In the genomic region with DNA sequence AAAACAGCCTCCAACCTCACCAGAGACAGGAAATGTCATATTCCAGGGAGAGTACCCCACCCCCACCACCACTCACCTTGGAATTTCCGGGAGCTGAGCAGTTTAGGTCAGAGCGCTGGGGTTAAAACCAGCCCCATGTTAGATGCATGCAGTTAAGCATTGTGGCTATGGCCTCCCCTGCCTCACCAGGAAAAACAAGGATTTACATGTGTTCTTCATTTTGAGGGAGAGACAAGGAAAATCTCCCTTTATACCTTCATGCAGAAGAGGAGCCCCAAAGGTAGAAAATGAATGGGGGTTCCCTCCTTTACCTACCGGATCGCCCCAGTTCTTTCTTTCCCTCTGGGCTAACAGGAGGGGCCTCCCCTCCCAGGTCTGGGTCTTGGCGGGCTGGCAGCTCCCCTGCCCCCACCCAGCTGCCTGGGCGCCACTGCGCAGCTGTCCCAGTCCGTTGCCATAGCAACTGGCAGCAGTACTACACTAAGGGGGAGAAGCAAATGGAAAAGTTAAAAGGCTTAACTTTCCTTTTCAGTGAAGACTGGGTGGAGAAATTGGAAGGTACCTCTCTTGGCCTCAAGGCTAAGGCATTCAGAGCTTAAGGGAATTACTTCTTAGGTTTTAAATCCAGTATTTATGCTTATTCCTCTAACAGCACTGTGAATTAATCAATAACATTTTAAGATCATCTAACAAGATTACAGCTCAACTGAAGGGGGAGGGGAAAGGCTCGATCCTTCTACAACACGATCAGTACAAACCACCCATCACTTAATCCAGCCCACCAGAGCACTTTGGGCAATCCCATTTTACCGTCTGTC, we compare ENCODE assay signal across 1 cellular context.
A peak's percentile ranks its signal among the peaks of the same experiment; 100 is the strongest.
TF ChIP-seq lines count a peak whose summit lies in the region.

No MANE protein-coding gene starts in this region.

TF ChIP-seq in K562, 482 proteins besides CTCF, POLR2A, EP300 and RAD21 (continued from another document and continues in another):
- TF ChIP-seq, protein P1, sequence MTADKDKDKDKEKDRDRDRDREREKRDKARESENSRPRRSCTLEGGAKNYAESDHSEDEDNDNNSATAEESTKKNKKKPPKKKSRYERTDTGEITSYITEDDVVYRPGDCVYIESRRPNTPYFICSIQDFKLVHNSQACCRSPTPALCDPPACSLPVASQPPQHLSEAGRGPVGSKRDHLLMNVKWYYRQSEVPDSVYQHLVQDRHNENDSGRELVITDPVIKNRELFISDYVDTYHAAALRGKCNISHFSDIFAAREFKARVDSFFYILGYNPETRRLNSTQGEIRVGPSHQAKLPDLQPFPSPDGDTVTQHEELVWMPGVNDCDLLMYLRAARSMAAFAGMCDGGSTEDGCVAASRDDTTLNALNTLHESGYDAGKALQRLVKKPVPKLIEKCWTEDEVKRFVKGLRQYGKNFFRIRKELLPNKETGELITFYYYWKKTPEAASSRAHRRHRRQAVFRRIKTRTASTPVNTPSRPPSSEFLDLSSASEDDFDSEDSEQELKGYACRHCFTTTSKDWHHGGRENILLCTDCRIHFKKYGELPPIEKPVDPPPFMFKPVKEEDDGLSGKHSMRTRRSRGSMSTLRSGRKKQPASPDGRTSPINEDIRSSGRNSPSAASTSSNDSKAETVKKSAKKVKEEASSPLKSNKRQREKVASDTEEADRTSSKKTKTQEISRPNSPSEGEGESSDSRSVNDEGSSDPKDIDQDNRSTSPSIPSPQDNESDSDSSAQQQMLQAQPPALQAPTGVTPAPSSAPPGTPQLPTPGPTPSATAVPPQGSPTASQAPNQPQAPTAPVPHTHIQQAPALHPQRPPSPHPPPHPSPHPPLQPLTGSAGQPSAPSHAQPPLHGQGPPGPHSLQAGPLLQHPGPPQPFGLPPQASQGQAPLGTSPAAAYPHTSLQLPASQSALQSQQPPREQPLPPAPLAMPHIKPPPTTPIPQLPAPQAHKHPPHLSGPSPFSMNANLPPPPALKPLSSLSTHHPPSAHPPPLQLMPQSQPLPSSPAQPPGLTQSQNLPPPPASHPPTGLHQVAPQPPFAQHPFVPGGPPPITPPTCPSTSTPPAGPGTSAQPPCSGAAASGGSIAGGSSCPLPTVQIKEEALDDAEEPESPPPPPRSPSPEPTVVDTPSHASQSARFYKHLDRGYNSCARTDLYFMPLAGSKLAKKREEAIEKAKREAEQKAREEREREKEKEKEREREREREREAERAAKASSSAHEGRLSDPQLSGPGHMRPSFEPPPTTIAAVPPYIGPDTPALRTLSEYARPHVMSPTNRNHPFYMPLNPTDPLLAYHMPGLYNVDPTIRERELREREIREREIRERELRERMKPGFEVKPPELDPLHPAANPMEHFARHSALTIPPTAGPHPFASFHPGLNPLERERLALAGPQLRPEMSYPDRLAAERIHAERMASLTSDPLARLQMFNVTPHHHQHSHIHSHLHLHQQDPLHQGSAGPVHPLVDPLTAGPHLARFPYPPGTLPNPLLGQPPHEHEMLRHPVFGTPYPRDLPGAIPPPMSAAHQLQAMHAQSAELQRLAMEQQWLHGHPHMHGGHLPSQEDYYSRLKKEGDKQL (CRISPR knock-in tag; IDR thresholded peaks at IDR 0.05; ENCODE audit: borderline replicate concordance) = no peak
- TF ChIP-seq PHF8 (IDR thresholded peaks at IDR 0.05; ENCODE audit: borderline replicate concordance, low read length) (peak; percentile 22; the same call in 1 of the 2 replicates), ZNF76 (CRISPR knock-in tag; IDR thresholded peaks at IDR 0.05; ENCODE audit: borderline replicate concordance) (0 out of 2 replicates have a peak, but pooled peaks have one; percentile 12), CBX5 (IDR thresholded peaks at IDR 0.05; ENCODE audit: borderline replicate concordance, low read depth) (no peak), SMAD2 (IDR thresholded peaks at IDR 0.05; ENCODE audit: low read depth, low read length) (no peak), RB1 (IDR thresholded peaks at IDR 0.05; ENCODE audit: low read depth) (peak; percentile 79; the same call in 1 of the 2 replicates), SUPT5H (IDR thresholded peaks at IDR 0.05) (peak; percentile 59; the same call in 1 of the 2 replicates), KAT8 (IDR thresholded peaks at IDR 0.05; ENCODE audit: low read depth) (no peak), ZNF830 (CRISPR knock-in tag; IDR thresholded peaks at IDR 0.05) (no peak), STAG1 (CRISPR knock-in tag; IDR thresholded peaks at IDR 0.05; ENCODE audit: borderline replicate concordance) (no peak), SMAD1 (IDR thresholded peaks at IDR 0.05; ENCODE audit: low read depth, low read length, partially characterized antibody) (no peak), NFE2L1 (tag; IDR thresholded peaks at IDR 0.05; ENCODE audit: borderline replicate concordance, low read depth) (no peak), EZH2 (IDR thresholded peaks at IDR 0.05; ENCODE audit: borderline replicate concordance, low read depth, low read length) (no peak), U2AF2 (optimal IDR thresholded peaks at IDR 0.05; ENCODE audit: low read depth, low read length) (no peak), ASH1L (IDR thresholded peaks at IDR 0.05; ENCODE audit: borderline replicate concordance, low read depth, partially characterized antibody) (no peak), KLF1 (tag; IDR thresholded peaks at IDR 0.05) (no peak), NCOR1 (IDR thresholded peaks at IDR 0.05) (no peak), SIX5 (IDR thresholded peaks at IDR 0.05; ENCODE audit: borderline replicate concordance in 1 of 2, insufficient read depth in 1 of 2, low read depth in 1 of 2, low read length in 2 of 2) (no peak), XRCC5 (IDR thresholded peaks at IDR 0.05; ENCODE audit: low read depth, low read length) (peak; percentile 69), POLR2H (tag; IDR thresholded peaks at IDR 0.05; ENCODE audit: low read depth) (no peak), TEAD2 (tag; IDR thresholded peaks at IDR 0.05) (no peak), POLR3G (IDR thresholded peaks at IDR 0.05; ENCODE audit: extremely low read depth, insufficient read length, insufficient replicate concordance) (no peak), HSF4 (CRISPR knock-in tag; IDR thresholded peaks at IDR 0.05; ENCODE audit: borderline replicate concordance) (no peak), NFYB (IDR thresholded peaks at IDR 0.05; ENCODE audit: extremely low read depth, insufficient read length) (no peak), TAF15 (IDR thresholded peaks at IDR 0.05; ENCODE audit: low read depth, low read length) (no peak), NCOA1 (IDR thresholded peaks at IDR 0.05; ENCODE audit: low read depth) (no peak), BMI1 (IDR thresholded peaks at IDR 0.05; ENCODE audit: low read length) (peak; percentile 95), MYNN (IDR thresholded peaks at IDR 0.05) (peak; percentile 73; the same call in 1 of the 2 replicates), MYNN (CRISPR knock-in tag; IDR thresholded peaks at IDR 0.05) (no peak), SMARCE1 (IDR thresholded peaks at IDR 0.05) (no peak), ZNF764 (CRISPR knock-in tag; IDR thresholded peaks at IDR 0.05; ENCODE audit: low read depth) (no peak), RFX1 (IDR thresholded peaks at IDR 0.05) (peak; percentile 100)
- TF ChIP-seq, protein P2, sequence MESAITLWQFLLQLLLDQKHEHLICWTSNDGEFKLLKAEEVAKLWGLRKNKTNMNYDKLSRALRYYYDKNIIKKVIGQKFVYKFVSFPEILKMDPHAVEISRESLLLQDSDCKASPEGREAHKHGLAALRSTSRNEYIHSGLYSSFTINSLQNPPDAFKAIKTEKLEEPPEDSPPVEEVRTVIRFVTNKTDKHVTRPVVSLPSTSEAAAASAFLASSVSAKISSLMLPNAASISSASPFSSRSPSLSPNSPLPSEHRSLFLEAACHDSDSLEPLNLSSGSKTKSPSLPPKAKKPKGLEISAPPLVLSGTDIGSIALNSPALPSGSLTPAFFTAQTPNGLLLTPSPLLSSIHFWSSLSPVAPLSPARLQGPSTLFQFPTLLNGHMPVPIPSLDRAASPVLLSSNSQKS (CRISPR knock-in tag; IDR thresholded peaks at IDR 0.05) = no peak
- TF ChIP-seq, protein P3, sequence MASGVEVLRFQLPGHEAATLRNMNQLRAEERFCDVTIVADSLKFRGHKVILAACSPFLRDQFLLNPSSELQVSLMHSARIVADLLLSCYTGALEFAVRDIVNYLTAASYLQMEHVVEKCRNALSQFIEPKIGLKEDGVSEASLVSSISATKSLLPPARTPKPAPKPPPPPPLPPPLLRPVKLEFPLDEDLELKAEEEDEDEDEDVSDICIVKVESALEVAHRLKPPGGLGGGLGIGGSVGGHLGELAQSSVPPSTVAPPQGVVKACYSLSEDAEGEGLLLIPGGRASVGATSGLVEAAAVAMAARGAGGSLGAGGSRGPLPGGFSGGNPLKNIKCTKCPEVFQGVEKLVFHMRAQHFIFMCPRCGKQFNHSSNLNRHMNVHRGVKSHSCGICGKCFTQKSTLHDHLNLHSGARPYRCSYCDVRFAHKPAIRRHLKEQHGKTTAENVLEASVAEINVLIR (CRISPR knock-in tag; IDR thresholded peaks at IDR 0.05) = no peak
- TF ChIP-seq, protein P4, sequence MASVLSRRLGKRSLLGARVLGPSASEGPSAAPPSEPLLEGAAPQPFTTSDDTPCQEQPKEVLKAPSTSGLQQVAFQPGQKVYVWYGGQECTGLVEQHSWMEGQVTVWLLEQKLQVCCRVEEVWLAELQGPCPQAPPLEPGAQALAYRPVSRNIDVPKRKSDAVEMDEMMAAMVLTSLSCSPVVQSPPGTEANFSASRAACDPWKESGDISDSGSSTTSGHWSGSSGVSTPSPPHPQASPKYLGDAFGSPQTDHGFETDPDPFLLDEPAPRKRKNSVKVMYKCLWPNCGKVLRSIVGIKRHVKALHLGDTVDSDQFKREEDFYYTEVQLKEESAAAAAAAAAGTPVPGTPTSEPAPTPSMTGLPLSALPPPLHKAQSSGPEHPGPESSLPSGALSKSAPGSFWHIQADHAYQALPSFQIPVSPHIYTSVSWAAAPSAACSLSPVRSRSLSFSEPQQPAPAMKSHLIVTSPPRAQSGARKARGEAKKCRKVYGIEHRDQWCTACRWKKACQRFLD (CRISPR knock-in tag; IDR thresholded peaks at IDR 0.05) = 0 out of 2 replicates have a peak, but pooled peaks have one; percentile 43
- TF ChIP-seq, protein P5, sequence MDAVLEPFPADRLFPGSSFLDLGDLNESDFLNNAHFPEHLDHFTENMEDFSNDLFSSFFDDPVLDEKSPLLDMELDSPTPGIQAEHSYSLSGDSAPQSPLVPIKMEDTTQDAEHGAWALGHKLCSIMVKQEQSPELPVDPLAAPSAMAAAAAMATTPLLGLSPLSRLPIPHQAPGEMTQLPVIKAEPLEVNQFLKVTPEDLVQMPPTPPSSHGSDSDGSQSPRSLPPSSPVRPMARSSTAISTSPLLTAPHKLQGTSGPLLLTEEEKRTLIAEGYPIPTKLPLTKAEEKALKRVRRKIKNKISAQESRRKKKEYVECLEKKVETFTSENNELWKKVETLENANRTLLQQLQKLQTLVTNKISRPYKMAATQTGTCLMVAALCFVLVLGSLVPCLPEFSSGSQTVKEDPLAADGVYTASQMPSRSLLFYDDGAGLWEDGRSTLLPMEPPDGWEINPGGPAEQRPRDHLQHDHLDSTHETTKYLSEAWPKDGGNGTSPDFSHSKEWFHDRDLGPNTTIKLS (IDR thresholded peaks at IDR 0.05; ENCODE audit: borderline replicate concordance, low read depth) = no peak
- TF ChIP-seq, protein P6, sequence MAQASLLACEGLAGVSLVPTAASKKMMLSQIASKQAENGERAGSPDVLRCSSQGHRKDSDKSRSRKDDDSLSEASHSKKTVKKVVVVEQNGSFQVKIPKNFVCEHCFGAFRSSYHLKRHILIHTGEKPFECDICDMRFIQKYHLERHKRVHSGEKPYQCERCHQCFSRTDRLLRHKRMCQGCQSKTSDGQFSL (CRISPR knock-in tag; IDR thresholded peaks at IDR 0.05) = no peak
- TF ChIP-seq, protein P6 (tag; IDR thresholded peaks at IDR 0.05) = no peak
- TF ChIP-seq, protein P7, sequence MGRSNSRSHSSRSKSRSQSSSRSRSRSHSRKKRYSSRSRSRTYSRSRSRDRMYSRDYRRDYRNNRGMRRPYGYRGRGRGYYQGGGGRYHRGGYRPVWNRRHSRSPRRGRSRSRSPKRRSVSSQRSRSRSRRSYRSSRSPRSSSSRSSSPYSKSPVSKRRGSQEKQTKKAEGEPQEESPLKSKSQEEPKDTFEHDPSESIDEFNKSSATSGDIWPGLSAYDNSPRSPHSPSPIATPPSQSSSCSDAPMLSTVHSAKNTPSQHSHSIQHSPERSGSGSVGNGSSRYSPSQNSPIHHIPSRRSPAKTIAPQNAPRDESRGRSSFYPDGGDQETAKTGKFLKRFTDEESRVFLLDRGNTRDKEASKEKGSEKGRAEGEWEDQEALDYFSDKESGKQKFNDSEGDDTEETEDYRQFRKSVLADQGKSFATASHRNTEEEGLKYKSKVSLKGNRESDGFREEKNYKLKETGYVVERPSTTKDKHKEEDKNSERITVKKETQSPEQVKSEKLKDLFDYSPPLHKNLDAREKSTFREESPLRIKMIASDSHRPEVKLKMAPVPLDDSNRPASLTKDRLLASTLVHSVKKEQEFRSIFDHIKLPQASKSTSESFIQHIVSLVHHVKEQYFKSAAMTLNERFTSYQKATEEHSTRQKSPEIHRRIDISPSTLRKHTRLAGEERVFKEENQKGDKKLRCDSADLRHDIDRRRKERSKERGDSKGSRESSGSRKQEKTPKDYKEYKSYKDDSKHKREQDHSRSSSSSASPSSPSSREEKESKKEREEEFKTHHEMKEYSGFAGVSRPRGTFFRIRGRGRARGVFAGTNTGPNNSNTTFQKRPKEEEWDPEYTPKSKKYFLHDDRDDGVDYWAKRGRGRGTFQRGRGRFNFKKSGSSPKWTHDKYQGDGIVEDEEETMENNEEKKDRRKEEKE (IDR thresholded peaks at IDR 0.05; ENCODE audit: borderline replicate concordance in 1 of 2, control insufficient read depth in 1 of 2, low read depth in 2 of 2, low read length in 1 of 2) = no peak
- TF ChIP-seq, protein P8, sequence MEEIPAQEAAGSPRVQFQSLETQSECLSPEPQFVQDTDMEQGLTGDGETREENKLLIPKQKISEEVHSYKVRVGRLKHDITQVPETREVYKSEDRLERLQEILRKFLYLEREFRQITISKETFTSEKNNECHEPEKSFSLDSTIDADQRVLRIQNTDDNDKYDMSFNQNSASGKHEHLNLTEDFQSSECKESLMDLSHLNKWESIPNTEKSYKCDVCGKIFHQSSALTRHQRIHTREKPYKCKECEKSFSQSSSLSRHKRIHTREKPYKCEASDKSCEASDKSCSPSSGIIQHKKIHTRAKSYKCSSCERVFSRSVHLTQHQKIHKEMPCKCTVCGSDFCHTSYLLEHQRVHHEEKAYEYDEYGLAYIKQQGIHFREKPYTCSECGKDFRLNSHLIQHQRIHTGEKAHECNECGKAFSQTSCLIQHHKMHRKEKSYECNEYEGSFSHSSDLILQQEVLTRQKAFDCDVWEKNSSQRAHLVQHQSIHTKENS (CRISPR knock-in tag; IDR thresholded peaks at IDR 0.05) = no peak
- TF ChIP-seq, protein P9, sequence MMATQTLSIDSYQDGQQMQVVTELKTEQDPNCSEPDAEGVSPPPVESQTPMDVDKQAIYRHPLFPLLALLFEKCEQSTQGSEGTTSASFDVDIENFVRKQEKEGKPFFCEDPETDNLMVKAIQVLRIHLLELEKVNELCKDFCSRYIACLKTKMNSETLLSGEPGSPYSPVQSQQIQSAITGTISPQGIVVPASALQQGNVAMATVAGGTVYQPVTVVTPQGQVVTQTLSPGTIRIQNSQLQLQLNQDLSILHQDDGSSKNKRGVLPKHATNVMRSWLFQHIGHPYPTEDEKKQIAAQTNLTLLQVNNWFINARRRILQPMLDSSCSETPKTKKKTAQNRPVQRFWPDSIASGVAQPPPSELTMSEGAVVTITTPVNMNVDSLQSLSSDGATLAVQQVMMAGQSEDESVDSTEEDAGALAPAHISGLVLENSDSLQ (IDR thresholded peaks at IDR 0.05) = 0 out of 2 replicates have a peak, but pooled peaks have one; percentile 4
